Comparison of ENCODE assay signal across 1 cellular context in genomic region chr4:153450545-153450917, GRCh38.
TF ChIP-seq lines count a peak whose summit lies in the region.

No MANE protein-coding gene starts in this region.

TF ChIP-seq in HepG2, 621 proteins besides CTCF, POLR2A, EP300 and RAD21 (continued from another document):
- no peak for TF ChIP-seq MYPOP (CRISPR knock-in tag; IDR thresholded peaks at IDR 0.05)
- TF ChIP-seq FOXM1 (CRISPR knock-in tag; IDR thresholded peaks at IDR 0.05): no peak
- TF ChIP-seq GTF3A (CRISPR knock-in tag; conservative IDR thresholded peaks at IDR 0.05): no peak
- no peak for TF ChIP-seq ASH2L (IDR thresholded peaks at IDR 0.05; ENCODE audit: insufficient read length, low read depth, low read length)
